Comparison of ENCODE assay signal across 8 cellular contexts in the genomic region with DNA sequence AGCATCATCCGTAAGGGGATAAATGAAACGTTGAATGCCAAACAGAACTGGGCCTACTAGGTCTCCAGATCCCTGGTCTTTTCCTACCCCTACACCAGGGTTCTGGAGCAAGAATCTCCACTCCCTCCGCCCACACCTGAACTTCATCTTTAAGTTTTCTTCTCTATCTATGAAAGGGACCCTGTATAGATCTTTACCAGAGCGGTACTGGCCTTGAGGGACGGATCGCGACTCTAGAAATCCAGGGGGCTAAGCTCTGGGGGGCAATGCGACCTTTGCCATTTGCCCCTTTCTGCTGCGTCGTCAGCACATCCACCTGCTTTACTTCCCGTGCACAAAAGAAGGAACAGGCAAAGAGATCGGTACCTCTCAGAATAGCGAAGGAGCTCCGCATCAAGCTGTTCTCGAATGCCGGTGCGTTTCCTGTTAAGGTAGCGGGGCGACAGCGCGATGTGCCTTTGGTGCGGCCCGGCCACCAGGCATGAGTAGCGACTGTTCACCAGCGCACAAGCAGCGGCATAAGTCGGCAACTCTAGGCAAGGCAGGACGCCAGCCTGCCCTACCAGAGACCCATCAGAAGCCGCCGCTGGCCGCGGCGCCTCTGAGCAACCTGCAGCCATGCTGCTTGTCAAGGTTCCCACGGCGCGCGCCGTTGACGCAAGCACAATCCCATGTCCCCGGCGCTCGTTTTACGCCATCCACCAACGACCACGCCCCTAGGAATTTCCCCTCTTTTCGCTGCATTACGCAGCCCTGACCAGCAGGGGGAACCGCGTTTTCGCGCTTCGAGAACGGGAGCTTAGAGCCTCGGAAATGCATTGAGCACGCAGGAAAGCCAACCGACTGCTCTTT. TPM values are rescaled to one million over a fixed set of nuclear protein-coding genes. Genes with fewer than 3 reads are reported as not detected.
DNase-seq lines count a peak whose midpoint lies in the region; ATAC-seq, FAIRE-seq and TF ChIP-seq lines count a peak whose summit lies in the region.

A gene with protein sequence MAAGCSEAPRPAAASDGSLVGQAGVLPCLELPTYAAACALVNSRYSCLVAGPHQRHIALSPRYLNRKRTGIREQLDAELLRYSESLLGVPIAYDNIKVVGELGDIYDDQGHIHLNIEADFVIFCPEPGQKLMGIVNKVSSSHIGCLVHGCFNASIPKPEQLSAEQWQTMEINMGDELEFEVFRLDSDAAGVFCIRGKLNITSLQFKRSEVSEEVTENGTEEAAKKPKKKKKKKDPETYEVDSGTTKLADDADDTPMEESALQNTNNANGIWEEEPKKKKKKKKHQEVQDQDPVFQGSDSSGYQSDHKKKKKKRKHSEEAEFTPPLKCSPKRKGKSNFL (minus strand): TSS at position 641 of the 852 bp plus-strand sequence. CDS start 21 bp downstream, at position 620.

- H3K27ac ChIP-seq in RWPE2 (ENCODE audit: poor library complexity, severe bottlenecking), result peak within 1 kb of the TSS; percentile 12

- H3K27me3 Mint-ChIP-seq in activated T-helper 2 cell treated with anti-CD3 and anti-CD28 coated beads, Interferon-gamma antibody, Interleukin-2, Interleukin-4, amounts not matched to agents 10 μg/mL and 5 μg/mL and 100 μg/mL, durations not matched to agents 14 hours and 24 hours and 36 hours (ENCODE audit: low read depth), result peaks cover 8% of the 10 kb centered on the region
- peaks cover 0 to 10% of the 10 kb centered on the region in 2 donors for H3K27me3 Mint-ChIP-seq in natural killer cell treated with Interleukin-12 subunit alpha and Interleukin-12 subunit beta and Interleukin-15 and Interleukin-18, amount 100 ng/mL, for 72 hours

- H3K27ac Mint-ChIP-seq in activated T-helper 2 cell treated with anti-CD3 and anti-CD28 coated beads, Interferon-gamma antibody, Interleukin-2, Interleukin-4, amounts not matched to agents 10 μg/mL and 5 μg/mL and 100 μg/mL, durations not matched to agents 14 hours and 24 hours and 36 hours, result peak within 1 kb of the TSS; percentile 88
- peak within 1 kb of the TSS; percentile 84 to 94 for H3K27ac Mint-ChIP-seq in natural killer cell treated with Interleukin-12 subunit alpha and Interleukin-12 subunit beta and Interleukin-15 and Interleukin-18, amount 100 ng/mL, for 72 hours

- H3K9me3 ChIP-seq in RWPE2 (ENCODE audit: severe bottlenecking), result no peaks in the 10 kb centered on the region

- FAIRE-seq in H54 (lab: Jason Lieb, UNC), result peak; percentile 97

- H3K9me3 Mint-ChIP-seq in activated T-helper 2 cell treated with anti-CD3 and anti-CD28 coated beads, Interferon-gamma antibody, Interleukin-2, Interleukin-4, amounts not matched to agents 10 μg/mL and 5 μg/mL and 100 μg/mL, durations not matched to agents 14 hours and 24 hours and 36 hours, result no peaks in the 10 kb centered on the region
- H3K9me3 Mint-ChIP-seq in natural killer cell treated with Interleukin-12 subunit alpha and Interleukin-12 subunit beta and Interleukin-15 and Interleukin-18, amount 100 ng/mL, for 72 hours, result no peaks in the 10 kb centered on the region

- peak; percentile 92 for TF ChIP-seq CTCF in RWPE2 (IDR thresholded peaks at IDR 0.05; ENCODE audit: poor library complexity, severe bottlenecking)
- peak; percentile 86 for TF ChIP-seq CTCF in fibroblast of pulmonary artery (IDR thresholded peaks at IDR 0.05; ENCODE audit: low read length, missing control alignments)

- ATAC-seq in RWPE2 (ENCODE audit: low read depth), result peak; percentile 87
- peak; percentile 98 to 99 for ATAC-seq in natural killer cell treated with Interleukin-12 subunit alpha and Interleukin-12 subunit beta and Interleukin-15 and Interleukin-18, amount 100 ng/mL, for 72 hours
- ATAC-seq in stimulated activated naive CD8-positive, alpha-beta T cell treated with anti-CD3 and anti-CD28 coated beads, Interleukin-15, Interleukin-2, amounts not matched to agents 100 U/mL and 50 U/mL, for 24 hours, result peak; percentile 99

- H3K4me1 ChIP-seq in RWPE2 (ENCODE audit: insufficient read depth, poor library complexity, severe bottlenecking), result peaks cover 10% of the 10 kb centered on the region

- TF ChIP-seq POLR2A in H54 (IDR thresholded peaks at IDR 0.05; ENCODE audit: low read depth, low read length), result peak; percentile 97

- peaks cover 7% of the 10 kb centered on the region for H3K36me3 ChIP-seq in RWPE2 (ENCODE audit: low read depth)

- DNase-seq in G401 (ENCODE audit: low spot score) (peak; percentile 97), H54 (ENCODE audit: insufficient read length, low spot score) (peak; percentile 87), LoVo (ENCODE audit: low spot score) (peak; percentile 98), RWPE2 (ENCODE audit: low spot score) (peak; percentile 92), fibroblast of pulmonary artery (ENCODE audit: low read depth) (peak; percentile 97)
- peak; percentile 93 for DNase-seq in activated T-helper 2 cell treated with anti-CD3 and anti-CD28 coated beads, Interferon-gamma antibody, Interleukin-2, Interleukin-4, amounts not matched to agents 10 μg/mL and 5 μg/mL and 100 μg/mL, durations not matched to agents 14 hours and 24 hours and 36 hours (ENCODE audit: low spot score)
- DNase-seq in natural killer cell treated with Interleukin-12 subunit alpha and Interleukin-12 subunit beta and Interleukin-15 and Interleukin-18, amount 100 ng/mL, for 72 hours (ENCODE audit: low spot score), result peak; percentile 90
- DNase-seq in stimulated activated naive CD8-positive, alpha-beta T cell treated with anti-CD3 and anti-CD28 coated beads, Interleukin-15, Interleukin-2, amounts not matched to agents 100 U/mL and 50 U/mL, for 24 hours, result peak; percentile 91

- intact Hi-C loops in activated T-helper 2 cell treated with anti-CD3 and anti-CD28 coated beads, Interferon-gamma antibody, Interleukin-2, Interleukin-4, amounts not matched to agents 10 μg/mL and 5 μg/mL and 100 μg/mL, durations not matched to agents 14 hours and 24 hours and 36 hours (cut with micrococcal nuclease), result loop anchor here (1.0 to 10.0 kb wide), 4 partner anchors 32 to 1646 kb away; a partner anchor contains a TSS

- peak within 1 kb of the TSS; percentile 57 for H3K4me3 ChIP-seq in RWPE2 (ENCODE audit: severe bottlenecking)
- H3K4me3 ChIP-seq in fibroblast of pulmonary artery (replicated peaks; ENCODE audit: low read depth, low read length), result peak within 1 kb of the TSS; percentile 93

- no peaks in the 10 kb centered on the region for H3K27me3 ChIP-seq in RWPE2 (ENCODE audit: insufficient read depth, poor library complexity, severe bottlenecking)

- H3K4me1 Mint-ChIP-seq in activated T-helper 2 cell treated with anti-CD3 and anti-CD28 coated beads, Interferon-gamma antibody, Interleukin-2, Interleukin-4, amounts not matched to agents 10 μg/mL and 5 μg/mL and 100 μg/mL, durations not matched to agents 14 hours and 24 hours and 36 hours (ENCODE audit: low read depth), result peaks cover 39% of the 10 kb centered on the region
- peaks cover 30 to 43% of the 10 kb centered on the region in 2 donors for H3K4me1 Mint-ChIP-seq in natural killer cell treated with Interleukin-12 subunit alpha and Interleukin-12 subunit beta and Interleukin-15 and Interleukin-18, amount 100 ng/mL, for 72 hours (ENCODE audit: low read depth in 2 of 2)

- peaks cover 11% of the 10 kb centered on the region for H3K36me3 Mint-ChIP-seq in activated T-helper 2 cell treated with anti-CD3 and anti-CD28 coated beads, Interferon-gamma antibody, Interleukin-2, Interleukin-4, amounts not matched to agents 10 μg/mL and 5 μg/mL and 100 μg/mL, durations not matched to agents 14 hours and 24 hours and 36 hours (ENCODE audit: low read depth)
- no peaks in the 10 kb centered on the region for H3K36me3 Mint-ChIP-seq in natural killer cell treated with Interleukin-12 subunit alpha and Interleukin-12 subunit beta and Interleukin-15 and Interleukin-18, amount 100 ng/mL, for 72 hours

- peak within 1 kb of the TSS; percentile 93 for H3K4me3 Mint-ChIP-seq in activated T-helper 2 cell treated with anti-CD3 and anti-CD28 coated beads, Interferon-gamma antibody, Interleukin-2, Interleukin-4, amounts not matched to agents 10 μg/mL and 5 μg/mL and 100 μg/mL, durations not matched to agents 14 hours and 24 hours and 36 hours (ENCODE audit: low read depth)
- peak within 1 kb of the TSS; percentile 97 for H3K4me3 Mint-ChIP-seq in natural killer cell treated with Interleukin-12 subunit alpha and Interleukin-12 subunit beta and Interleukin-15 and Interleukin-18, amount 100 ng/mL, for 72 hours

- in situ Hi-C loops in G401 (cut with HindIII; ENCODE audit: low sequenced_read_pairs), result no loop called here

RNA-seq across cellular contexts. Expression of the gene that starts here (rescaled TPM):
- 18.4 and 25.4 TPM in 2 replicates for total RNA-seq in G401 (2014; rRNA removed; shearing (Covaris generic))
- 32.5 and 41.1 TPM in 2 replicates for total RNA-seq in activated T-helper 2 cell treated with anti-CD3 and anti-CD28 coated beads, Interferon-gamma antibody, Interleukin-2, Interleukin-4, amounts not matched to agents 10 μg/mL and 5 μg/mL and 100 μg/mL, durations not matched to agents 14 hours and 24 hours and 36 hours
- total RNA-seq in natural killer cell treated with Interleukin-12 subunit alpha and Interleukin-12 subunit beta and Interleukin-15 and Interleukin-18, amount 100 ng/mL, for 72 hours, result 10 to 100 TPM; 26.0 to 30.8 TPM

Comparison
In these comparisons a context has a peak if more than half of its experiments do, and no peak if none do; other contexts are left out.
1. Peak in every context shown above with its lines: DNase-seq, ATAC-seq, H3K4me3 ChIP-seq and H3K27ac ChIP-seq.